In genomic region chr7:93921607-93922446, GRCh38 we compare ENCODE assay signal across 8 cellular contexts. TPM values are rescaled to one million over a fixed set of nuclear protein-coding genes. Genes with fewer than 3 reads are reported as not detected.
DNase-seq lines count a peak whose midpoint lies in the region; ATAC-seq and TF ChIP-seq lines count a peak whose summit lies in the region.

Gene GNG11, plus strand, starts transcription at chr7:93921735. Its CDS starts 403 bp downstream, at chr7:93922138.

- DNase-seq in GM10266 (ENCODE audit: extremely low spot score) (peak; percentile 20), KBM-7 (peak; percentile 68), fibroblast of the conjunctiva (ENCODE audit: low read depth) (peak; percentile 60), naive B cell (peak; percentile 33), testis (peak; percentile 81), NCI-H510A treated with DMSO at 0.1 percent for 48 hours (lab: John Stamatoyannopoulos, UW) (no peak)
- DNase-seq in activated T-cell treated with anti-CD3 and anti-CD28 coated beads, Interleukin-2, amount 50 U/mL, for 48 hours, result peak; percentile 40 to 54

- peaks cover 0 to 16% (median 4%) of the 10 kb centered on the region in 3 donors for H3K27me3 Mint-ChIP-seq in naive B cell

- in situ Hi-C loops in KBM-7 (cut with MboI; ENCODE audit: low pct_unique_long_range_greater_than_20kb, low sequenced_read_pairs), result no loop called here

- whole genome bisulfite sequencing in testis, 2 donors, result 1 to 2% methylated on average over 38 of the region's 38 CpGs

- no peaks in the 10 kb centered on the region for H3K9me3 ChIP-seq in testis

- H3K27ac ChIP-seq in testis, result peak within 1 kb of the TSS; percentile 79 to 93

- peak within 1 kb of the TSS in 4 of 6 donors; percentile 26 to 64 (median 44) for H3K27ac Mint-ChIP-seq in naive B cell

- intact Hi-C loops in testis (cut with DNase I; ENCODE audit: low total_unique reads), result no loop called here

- no peaks in the 10 kb centered on the region for H3K36me3 Mint-ChIP-seq in naive B cell

- TF ChIP-seq POLR2A in testis (IDR thresholded peaks at IDR 0.05), result no peak

- peaks cover 0 to 16% (median 9%) of the 10 kb centered on the region in 3 donors for H3K4me1 Mint-ChIP-seq in naive B cell

- H3K4me3 ChIP-seq in testis, result peak within 1 kb of the TSS; percentile 62 to 67

- no peaks in the 10 kb centered on the region for H3K4me1 ChIP-seq in testis

- no peaks in the 10 kb centered on the region for H3K36me3 ChIP-seq in testis (ENCODE audit: low read depth, missing control alignments)

- H3K9me3 Mint-ChIP-seq in naive B cell, result no peaks in the 10 kb centered on the region

- peak within 1 kb of the TSS; percentile 73 to 94 (median 84) for H3K4me3 Mint-ChIP-seq in naive B cell

- H3K27me3 ChIP-seq in testis, result no peaks in the 10 kb centered on the region

- ATAC-seq in GM21737 (IDR thresholded peaks at IDR 0.05; ENCODE audit: unreplicated experiment), result peak; percentile 94
- peak; percentile 84 to 86 for ATAC-seq in naive B cell (ENCODE audit: low read depth in 2 of 2)

- TF ChIP-seq CTCF in GM10266 (IDR thresholded peaks at IDR 0.05; ENCODE audit: control insufficient read depth, insufficient read depth, low read depth, missing control alignments) (no peak), testis (IDR thresholded peaks at IDR 0.05) (no peak)

RNA-seq across cellular contexts. Expression of gene GNG11, which starts in this region (rescaled TPM):
- polyA plus RNA-seq in naive B cell (ENCODE audit: low read depth in 6 of 6) (10 to 100 TPM in 1 of 6 donors, 1 to 10 TPM in 5; 1.1 to 11.9 (median 5.4) TPM), testis (ENCODE audit: insufficient read depth, low read depth, low replicate concordance) (11.7 TPM)
- total RNA-seq in testis, result 1 to 10 TPM; 3.9 to 4.0 TPM
